ENCODE assay signal across 1 cellular context in the genomic region with DNA sequence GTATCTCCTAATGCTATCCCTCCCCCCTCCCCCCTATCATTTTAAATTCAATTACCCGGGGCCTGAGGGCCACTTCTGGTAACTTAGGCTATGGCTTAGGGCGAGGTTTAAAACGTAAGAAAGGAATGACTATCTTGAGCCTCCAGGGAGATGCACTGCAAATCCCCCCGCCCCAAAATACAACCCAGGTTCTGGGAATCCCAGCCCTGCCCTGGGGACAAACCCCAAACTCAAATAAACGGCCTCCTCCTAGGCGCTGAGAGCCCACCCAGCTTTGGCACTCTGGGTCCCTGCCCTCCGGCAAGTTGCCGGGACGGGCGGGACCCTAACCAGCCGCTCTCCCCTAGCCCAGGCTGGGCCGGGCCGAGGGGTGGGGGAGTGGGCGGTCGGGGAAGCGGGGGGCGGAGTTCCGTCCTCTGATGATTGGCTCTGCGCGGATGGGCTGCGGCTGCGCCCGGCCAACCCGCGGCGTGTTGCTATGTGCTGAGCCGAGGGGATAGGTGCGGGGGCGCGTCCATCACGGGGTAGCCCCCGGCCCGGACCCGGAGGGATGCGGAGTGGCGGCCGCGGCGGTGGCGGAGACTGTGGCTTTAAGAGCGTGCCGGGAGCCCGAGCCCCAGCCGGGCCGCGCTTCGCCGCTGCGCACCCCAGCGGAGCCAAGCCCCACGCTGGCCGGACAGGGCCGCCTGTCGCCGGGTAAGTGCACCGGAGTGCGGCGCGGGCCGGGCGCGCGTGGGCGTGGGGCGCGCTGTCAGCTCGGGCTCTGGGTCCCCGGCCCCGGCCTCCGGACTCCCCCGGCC.
TF ChIP-seq lines count a peak whose summit lies in the region.

A gene with protein sequence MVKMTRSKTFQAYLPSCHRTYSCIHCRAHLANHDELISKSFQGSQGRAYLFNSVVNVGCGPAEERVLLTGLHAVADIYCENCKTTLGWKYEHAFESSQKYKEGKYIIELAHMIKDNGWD (plus strand): TSS at position 527 of the 800 bp plus-strand sequence. CDS start 21,755 bp downstream, outside the sequence.

TF ChIP-seq in K562, 482 proteins besides CTCF, POLR2A, EP300 and RAD21 (continued from another document and continues in another):
- TF ChIP-seq PHB (CRISPR knock-in tag; IDR thresholded peaks at IDR 0.05) (no peak), CXXC5 (CRISPR knock-in tag; IDR thresholded peaks at IDR 0.05) (peak; percentile 58), ZNF282 (CRISPR knock-in tag; IDR thresholded peaks at IDR 0.05) (0 out of 2 replicates have a peak, but pooled peaks have one; percentile 26), ZNF121 (CRISPR knock-in tag; conservative IDR thresholded peaks at IDR 0.05) (no peak), NCOA4 (IDR thresholded peaks at IDR 0.05; ENCODE audit: partially characterized antibody) (no peak), CTBP1 (IDR thresholded peaks at IDR 0.05; ENCODE audit: borderline replicate concordance) (0 out of 2 replicates have a peak, but pooled peaks have one; percentile 55), ZNF263 (CRISPR knock-in tag; IDR thresholded peaks at IDR 0.05; ENCODE audit: borderline replicate concordance) (no peak), THRB (CRISPR knock-in tag; conservative IDR thresholded peaks at IDR 0.05) (no peak), RBBP5 (IDR thresholded peaks at IDR 0.05; ENCODE audit: borderline replicate concordance, insufficient read depth, low read length, poor library complexity, severe bottlenecking) (peak; percentile 53), SMAD3 (CRISPR knock-in tag; conservative IDR thresholded peaks at IDR 0.05) (no peak), ZNF592 (IDR thresholded peaks at IDR 0.05) (no peak), TFAP4 (CRISPR knock-in tag; IDR thresholded peaks at IDR 0.05; ENCODE audit: borderline replicate concordance) (peak; percentile 16; the same call in 1 of the 2 replicates), POLR2B (IDR thresholded peaks at IDR 0.05; ENCODE audit: low read depth, partially characterized antibody) (no peak), MYNN (IDR thresholded peaks at IDR 0.05) (no peak), MYNN (CRISPR knock-in tag; IDR thresholded peaks at IDR 0.05) (no peak), CBX1 (IDR thresholded peaks at IDR 0.05; ENCODE audit: low read depth) (no peak), FUS (optimal IDR thresholded peaks at IDR 0.05; ENCODE audit: low read depth, low read length) (no peak), HCFC1 (IDR thresholded peaks at IDR 0.05; ENCODE audit: low read depth, low read length) (no peak), SIN3B (IDR thresholded peaks at IDR 0.05; ENCODE audit: low read depth) (peak; percentile 65; the same call in 1 of the 2 replicates), CHD4 (IDR thresholded peaks at IDR 0.05; ENCODE audit: insufficient read depth, insufficient replicate concordance, low read depth, low read length, poor library complexity, severe bottlenecking) (no peak), ATF6 (CRISPR knock-in tag; IDR thresholded peaks at IDR 0.05) (no peak), USF2 (CRISPR knock-in tag; IDR thresholded peaks at IDR 0.05) (no peak), ZNF561 (CRISPR knock-in tag; conservative IDR thresholded peaks at IDR 0.05) (no peak), POLR2AphosphoS2 (IDR thresholded peaks at IDR 0.05; ENCODE audit: low read length) (no peak), ZNF197 (CRISPR knock-in tag; IDR thresholded peaks at IDR 0.05; ENCODE audit: low read depth) (no peak)
- TF ChIP-seq, protein P1, sequence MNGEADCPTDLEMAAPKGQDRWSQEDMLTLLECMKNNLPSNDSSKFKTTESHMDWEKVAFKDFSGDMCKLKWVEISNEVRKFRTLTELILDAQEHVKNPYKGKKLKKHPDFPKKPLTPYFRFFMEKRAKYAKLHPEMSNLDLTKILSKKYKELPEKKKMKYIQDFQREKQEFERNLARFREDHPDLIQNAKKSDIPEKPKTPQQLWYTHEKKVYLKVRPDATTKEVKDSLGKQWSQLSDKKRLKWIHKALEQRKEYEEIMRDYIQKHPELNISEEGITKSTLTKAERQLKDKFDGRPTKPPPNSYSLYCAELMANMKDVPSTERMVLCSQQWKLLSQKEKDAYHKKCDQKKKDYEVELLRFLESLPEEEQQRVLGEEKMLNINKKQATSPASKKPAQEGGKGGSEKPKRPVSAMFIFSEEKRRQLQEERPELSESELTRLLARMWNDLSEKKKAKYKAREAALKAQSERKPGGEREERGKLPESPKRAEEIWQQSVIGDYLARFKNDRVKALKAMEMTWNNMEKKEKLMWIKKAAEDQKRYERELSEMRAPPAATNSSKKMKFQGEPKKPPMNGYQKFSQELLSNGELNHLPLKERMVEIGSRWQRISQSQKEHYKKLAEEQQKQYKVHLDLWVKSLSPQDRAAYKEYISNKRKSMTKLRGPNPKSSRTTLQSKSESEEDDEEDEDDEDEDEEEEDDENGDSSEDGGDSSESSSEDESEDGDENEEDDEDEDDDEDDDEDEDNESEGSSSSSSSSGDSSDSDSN (IDR thresholded peaks at IDR 0.05; ENCODE audit: borderline replicate concordance in 1 of 2, low read depth in 2 of 2, low read length in 2 of 2) = peak in 1 of 2 experiments; percentile 61; a peak in 2 of 4 replicates
- TF ChIP-seq, protein P2, sequence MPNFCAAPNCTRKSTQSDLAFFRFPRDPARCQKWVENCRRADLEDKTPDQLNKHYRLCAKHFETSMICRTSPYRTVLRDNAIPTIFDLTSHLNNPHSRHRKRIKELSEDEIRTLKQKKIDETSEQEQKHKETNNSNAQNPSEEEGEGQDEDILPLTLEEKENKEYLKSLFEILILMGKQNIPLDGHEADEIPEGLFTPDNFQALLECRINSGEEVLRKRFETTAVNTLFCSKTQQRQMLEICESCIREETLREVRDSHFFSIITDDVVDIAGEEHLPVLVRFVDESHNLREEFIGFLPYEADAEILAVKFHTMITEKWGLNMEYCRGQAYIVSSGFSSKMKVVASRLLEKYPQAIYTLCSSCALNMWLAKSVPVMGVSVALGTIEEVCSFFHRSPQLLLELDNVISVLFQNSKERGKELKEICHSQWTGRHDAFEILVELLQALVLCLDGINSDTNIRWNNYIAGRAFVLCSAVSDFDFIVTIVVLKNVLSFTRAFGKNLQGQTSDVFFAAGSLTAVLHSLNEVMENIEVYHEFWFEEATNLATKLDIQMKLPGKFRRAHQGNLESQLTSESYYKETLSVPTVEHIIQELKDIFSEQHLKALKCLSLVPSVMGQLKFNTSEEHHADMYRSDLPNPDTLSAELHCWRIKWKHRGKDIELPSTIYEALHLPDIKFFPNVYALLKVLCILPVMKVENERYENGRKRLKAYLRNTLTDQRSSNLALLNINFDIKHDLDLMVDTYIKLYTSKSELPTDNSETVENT (CRISPR knock-in tag; IDR thresholded peaks at IDR 0.05) = no peak
- TF ChIP-seq, protein P3, sequence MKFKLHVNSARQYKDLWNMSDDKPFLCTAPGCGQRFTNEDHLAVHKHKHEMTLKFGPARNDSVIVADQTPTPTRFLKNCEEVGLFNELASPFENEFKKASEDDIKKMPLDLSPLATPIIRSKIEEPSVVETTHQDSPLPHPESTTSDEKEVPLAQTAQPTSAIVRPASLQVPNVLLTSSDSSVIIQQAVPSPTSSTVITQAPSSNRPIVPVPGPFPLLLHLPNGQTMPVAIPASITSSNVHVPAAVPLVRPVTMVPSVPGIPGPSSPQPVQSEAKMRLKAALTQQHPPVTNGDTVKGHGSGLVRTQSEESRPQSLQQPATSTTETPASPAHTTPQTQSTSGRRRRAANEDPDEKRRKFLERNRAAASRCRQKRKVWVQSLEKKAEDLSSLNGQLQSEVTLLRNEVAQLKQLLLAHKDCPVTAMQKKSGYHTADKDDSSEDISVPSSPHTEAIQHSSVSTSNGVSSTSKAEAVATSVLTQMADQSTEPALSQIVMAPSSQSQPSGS (CRISPR knock-in tag; IDR thresholded peaks at IDR 0.05) = no peak
- TF ChIP-seq, protein P4, sequence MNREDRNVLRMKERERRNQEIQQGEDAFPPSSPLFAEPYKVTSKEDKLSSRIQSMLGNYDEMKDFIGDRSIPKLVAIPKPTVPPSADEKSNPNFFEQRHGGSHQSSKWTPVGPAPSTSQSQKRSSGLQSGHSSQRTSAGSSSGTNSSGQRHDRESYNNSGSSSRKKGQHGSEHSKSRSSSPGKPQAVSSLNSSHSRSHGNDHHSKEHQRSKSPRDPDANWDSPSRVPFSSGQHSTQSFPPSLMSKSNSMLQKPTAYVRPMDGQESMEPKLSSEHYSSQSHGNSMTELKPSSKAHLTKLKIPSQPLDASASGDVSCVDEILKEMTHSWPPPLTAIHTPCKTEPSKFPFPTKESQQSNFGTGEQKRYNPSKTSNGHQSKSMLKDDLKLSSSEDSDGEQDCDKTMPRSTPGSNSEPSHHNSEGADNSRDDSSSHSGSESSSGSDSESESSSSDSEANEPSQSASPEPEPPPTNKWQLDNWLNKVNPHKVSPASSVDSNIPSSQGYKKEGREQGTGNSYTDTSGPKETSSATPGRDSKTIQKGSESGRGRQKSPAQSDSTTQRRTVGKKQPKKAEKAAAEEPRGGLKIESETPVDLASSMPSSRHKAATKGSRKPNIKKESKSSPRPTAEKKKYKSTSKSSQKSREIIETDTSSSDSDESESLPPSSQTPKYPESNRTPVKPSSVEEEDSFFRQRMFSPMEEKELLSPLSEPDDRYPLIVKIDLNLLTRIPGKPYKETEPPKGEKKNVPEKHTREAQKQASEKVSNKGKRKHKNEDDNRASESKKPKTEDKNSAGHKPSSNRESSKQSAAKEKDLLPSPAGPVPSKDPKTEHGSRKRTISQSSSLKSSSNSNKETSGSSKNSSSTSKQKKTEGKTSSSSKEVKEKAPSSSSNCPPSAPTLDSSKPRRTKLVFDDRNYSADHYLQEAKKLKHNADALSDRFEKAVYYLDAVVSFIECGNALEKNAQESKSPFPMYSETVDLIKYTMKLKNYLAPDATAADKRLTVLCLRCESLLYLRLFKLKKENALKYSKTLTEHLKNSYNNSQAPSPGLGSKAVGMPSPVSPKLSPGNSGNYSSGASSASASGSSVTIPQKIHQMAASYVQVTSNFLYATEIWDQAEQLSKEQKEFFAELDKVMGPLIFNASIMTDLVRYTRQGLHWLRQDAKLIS (CRISPR knock-in tag; IDR thresholded peaks at IDR 0.05) = no peak
